20 cellular contexts compared by ENCODE assay signal in the genomic region with DNA sequence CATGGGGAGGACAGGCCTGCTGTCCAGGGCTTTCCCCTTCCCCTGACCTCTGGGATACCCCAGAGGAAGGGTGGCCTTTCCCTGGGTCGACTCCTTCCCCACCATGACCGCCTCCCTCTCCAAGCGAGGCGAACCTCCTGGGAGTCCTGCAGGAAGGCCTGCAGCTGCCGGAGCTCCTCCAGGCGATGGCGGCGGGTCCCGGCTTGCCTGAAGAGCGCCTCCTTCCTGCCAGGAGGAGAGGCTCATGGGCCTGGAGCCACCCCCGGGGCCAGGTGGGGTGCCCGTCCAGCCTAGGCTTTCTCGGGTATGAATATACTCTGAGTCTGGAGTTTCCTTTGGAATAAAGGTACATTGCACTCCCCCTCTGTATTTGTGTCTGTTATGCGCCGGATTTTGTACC.
"Had no signal": no experiment of that assay in that cellular context is flagged by ENCODE, and none has a peak within 500 bp of the region (broad histone marks: within the 10 kb centered on the region; RNA-seq: fewer than 3 reads in every experiment).

No MANE protein-coding gene starts in this region.

- H3K4me3 ChIP-seq: hepatocyte, lung, psoas muscle, spleen had no signal

- FAIRE-seq: urothelium cell line had no signal

- H2AFZ ChIP-seq: hepatocyte had no signal

- H3K4me1 ChIP-seq: psoas muscle had no signal

- H3K36me3 ChIP-seq: neutrophil, spleen had no signal

- H3K4me2 ChIP-seq: hepatocyte had no signal

- H3K36me3 Mint-ChIP-seq: natural killer cell treated with Interleukin-12 subunit alpha and Interleukin-12 subunit beta and Interleukin-15 and Interleukin-18, amount 100 ng/mL, for 72 hours had no signal

- H3K79me2 ChIP-seq: hepatocyte had no signal

- H3K27me3 ChIP-seq: hepatocyte, neutrophil had no signal

- ATAC-seq: left colon; left ventricle myocardium superior; natural killer cell treated with Interleukin-12 subunit alpha and Interleukin-12 subunit beta and Interleukin-15 and Interleukin-18, amount 100 ng/mL, for 72 hours; psoas muscle; sciatic nerve had no signal

- H3K27me3 Mint-ChIP-seq: natural killer cell treated with Interleukin-12 subunit alpha and Interleukin-12 subunit beta and Interleukin-15 and Interleukin-18, amount 100 ng/mL, for 72 hours had no signal

- DNase-seq: effector memory CD4-positive, alpha-beta T cell; foreskin melanocyte; head of caudate nucleus; left colon; left ventricle myocardium superior; mesenchymal stem cell; midbrain; psoas muscle; retina; spleen; stimulated activated CD4-positive, alpha-beta T cell treated with anti-CD3 and anti-CD28 coated beads, Interleukin-2, amount 100 ng/mL, for 24 hours; stimulated activated CD4-positive, alpha-beta T cell treated with anti-CD3 and anti-CD28 coated beads, Interleukin-4, amount 100 ng/mL, for 4 hours; stimulated activated naive CD4-positive, alpha-beta T cell treated with Interleukin-2 at 50 U/mL for 16 hours; trophoblast cell had no signal

- H3K27ac Mint-ChIP-seq: natural killer cell treated with Interleukin-12 subunit alpha and Interleukin-12 subunit beta and Interleukin-15 and Interleukin-18, amount 100 ng/mL, for 72 hours had no signal

- H3K27ac ChIP-seq: hepatocyte, neutrophil, psoas muscle, spleen had no signal

- H3K9me3 ChIP-seq: neutrophil, psoas muscle, spleen had no signal

- H3K9me3 Mint-ChIP-seq: natural killer cell treated with Interleukin-12 subunit alpha and Interleukin-12 subunit beta and Interleukin-15 and Interleukin-18, amount 100 ng/mL, for 72 hours had no signal

- H3K4me3 Mint-ChIP-seq: natural killer cell treated with Interleukin-12 subunit alpha and Interleukin-12 subunit beta and Interleukin-15 and Interleukin-18, amount 100 ng/mL, for 72 hours had no signal
